8 cellular contexts compared by ENCODE assay signal in genomic region chr5:140710899-140711552, GRCh38. TPM values are rescaled to one million over a fixed set of nuclear protein-coding genes. Genes with fewer than 3 reads are reported as not detected.
DNase-seq lines count a peak whose midpoint lies in the region; ATAC-seq lines count a peak whose summit lies in the region.

No MANE protein-coding gene starts in this region.

- H3K4me1 Mint-ChIP-seq in central memory CD8-positive, alpha-beta T cell: peaks cover 23% of the 10 kb centered on the region

- peak overlapping the region; percentile 100 for H3K4me3 Mint-ChIP-seq in central memory CD8-positive, alpha-beta T cell

- peaks cover 6% of the 10 kb centered on the region for H3K9me3 Mint-ChIP-seq in central memory CD8-positive, alpha-beta T cell

- H3K27ac Mint-ChIP-seq in central memory CD8-positive, alpha-beta T cell (ENCODE audit: low read depth): peak overlapping the region; percentile 100

- ATAC-seq in GM18861 (IDR thresholded peaks at IDR 0.05; ENCODE audit: unreplicated experiment) (peak; percentile 89), HG03103 (IDR thresholded peaks at IDR 0.05; ENCODE audit: low read depth, unreplicated experiment) (peak; percentile 84)
- ATAC-seq in activated CD4-positive, CD25-positive, alpha-beta regulatory T cell treated with anti-CD3 and anti-CD28 coated beads, Interleukin-2, amount 50 U/mL, for 24 hours: peak; percentile 94 to 96
- peak; percentile 80 for ATAC-seq in central memory CD8-positive, alpha-beta T cell (replicated peaks; ENCODE audit: extremely low read depth, poor library complexity, severe bottlenecking)

- H3K27me3 Mint-ChIP-seq in central memory CD8-positive, alpha-beta T cell: peaks cover 9% of the 10 kb centered on the region

- DNase-seq in A172 (ENCODE audit: low spot score) (peak; percentile 99), NCI-H2227 (lab: John Stamatoyannopoulos, UW; ENCODE audit: unreplicated experiment) (peak; percentile 94), islet precursor cell (peak; percentile 99)
- DNase-seq in central memory CD8-positive, alpha-beta T cell (ENCODE audit: low spot score in 2 of 2): peak; percentile 80 to 92
- DNase-seq in stimulated activated CD4-positive, alpha-beta T cell treated with anti-CD3 and anti-CD28 coated beads, Interleukin-12 subunit alpha, Interleukin-12 subunit beta, amount 100 ng/mL, for 24 hours (ENCODE audit: low read depth in 2 of 2): peak; percentile 85 to 86

- H3K36me3 Mint-ChIP-seq in central memory CD8-positive, alpha-beta T cell (ENCODE audit: insufficient read depth): peaks cover 34% of the 10 kb centered on the region

RNA-seq across cellular contexts. Expression of gene ZMAT2, which starts 10.8 kb away (rescaled TPM):
- 91.8 and 100 TPM in 2 replicates for total RNA-seq in A172 (2014; rRNA removed; shearing (Covaris generic))

RNA-seq across cellular contexts. Expression of gene HARS2, which starts 19.8 kb away (rescaled TPM):
- 46.1 and 50.5 TPM in 2 replicates for total RNA-seq in A172 (2014; rRNA removed; shearing (Covaris generic))

RNA-seq across cellular contexts. Expression of gene HARS1, which starts 19.9 kb away (rescaled TPM):
- 143 and 148 TPM in 2 replicates for total RNA-seq in A172 (2014; rRNA removed; shearing (Covaris generic))

RNA-seq across cellular contexts. Expression of gene DND1, which starts 37.6 kb away (rescaled TPM):
- 1.5 TPM in 1 of 2 replicates, not detected in the other for total RNA-seq in A172 (2014; rRNA removed; shearing (Covaris generic))

RNA-seq across cellular contexts. Expression of gene WDR55, which starts 46.3 kb away (rescaled TPM):
- total RNA-seq in A172 (2014; rRNA removed; shearing (Covaris generic)): 28.5 and 30.8 TPM in 2 replicates

Comparison
In these comparisons a context has a peak if more than half of its experiments do, and no peak if none do; other contexts are left out.
1. Peak in every context shown above with its lines: DNase-seq and ATAC-seq.